10 cellular contexts compared by ENCODE assay signal in the genomic region with DNA sequence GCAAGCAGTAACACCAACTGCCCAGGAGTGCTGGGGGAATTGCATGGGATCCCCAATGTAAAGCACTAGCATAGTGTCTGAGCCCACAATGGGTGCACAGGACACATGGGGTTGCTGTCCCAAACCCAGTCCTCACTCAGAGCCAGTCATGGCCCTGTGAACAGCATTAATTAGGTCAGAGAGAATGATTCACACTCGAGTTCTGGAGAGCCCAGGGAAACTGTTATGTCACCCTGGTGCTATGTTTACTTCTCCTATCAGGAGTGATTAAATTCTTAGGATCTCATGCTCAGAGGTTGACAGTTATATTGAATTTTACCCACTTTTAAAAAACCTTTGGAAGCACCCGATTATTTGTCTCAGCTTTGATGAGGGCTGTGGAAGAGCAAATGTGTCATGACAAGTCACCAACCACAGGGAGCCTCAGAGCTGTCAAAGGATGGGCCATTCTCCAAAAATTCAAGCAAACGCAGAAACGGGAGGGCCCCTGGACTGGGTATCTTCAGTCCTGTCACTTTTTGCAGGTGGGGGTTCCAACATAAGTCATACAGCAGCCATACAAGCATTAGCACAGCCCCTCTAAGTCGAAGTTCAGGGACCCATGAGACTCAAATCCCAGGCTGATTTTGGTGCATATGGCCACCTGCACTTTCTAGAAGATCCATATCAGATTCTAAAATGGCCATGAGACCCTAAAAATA. TPM values are rescaled to one million over a fixed set of nuclear protein-coding genes. Genes with fewer than 3 reads are reported as not detected.
DNase-seq lines count a peak whose midpoint lies in the region; ATAC-seq and TF ChIP-seq lines count a peak whose summit lies in the region.
"Had no signal": no experiment of that assay in that cellular context is flagged by ENCODE, and none has a peak within 500 bp of the region (broad histone marks: within the 10 kb centered on the region; RNA-seq: fewer than 3 reads in every experiment).

No MANE protein-coding gene starts in this region.

- no peak overlapping the region for H3K27ac Mint-ChIP-seq in neural crest cell (ENCODE audit: unreplicated experiment)

- no peak for ATAC-seq in HG02973 (IDR thresholded peaks at IDR 0.05; ENCODE audit: unreplicated experiment)

- peaks cover 76% of the 10 kb centered on the region for H3K4me1 Mint-ChIP-seq in neural crest cell

- H3K9me3 Mint-ChIP-seq in neural crest cell, result no peaks in the 10 kb centered on the region

- TF ChIP-seq CTCF in epithelial cell of proximal tubule (conservative IDR thresholded peaks at IDR 0.05; ENCODE audit: low read depth, low read length) (no peak), neural crest cell (conservative IDR thresholded peaks at IDR 0.05) (no peak)

- peaks cover 4% of the 10 kb centered on the region for H3K36me3 Mint-ChIP-seq in neural crest cell (ENCODE audit: low read depth)

- H3K27me3 Mint-ChIP-seq in neural crest cell (ENCODE audit: low read depth), result no peaks in the 10 kb centered on the region

- DNase-seq in RKO (ENCODE audit: low spot score) (peak; percentile 88), epithelial cell of proximal tubule (ENCODE audit: low read depth) (peak; percentile 63), neural crest cell (ENCODE audit: low read depth, low spot score) (no peak), SK-N-DZ (ENCODE audit: low spot score) (no peak), iPS-NIHi11 (ENCODE audit: low spot score) (no peak)
- DNase-seq in stimulated activated CD4-positive, alpha-beta T cell treated with anti-CD3 and anti-CD28 coated beads, Interleukin-4, amount 100 ng/mL, for 24 hours, result no peak

- peak overlapping the region; percentile 92 for H3K4me3 Mint-ChIP-seq in neural crest cell

- H3K4me3 ChIP-seq in GM08714 (ENCODE audit: low read length) (peak overlapping the region; percentile 97), epithelial cell of proximal tubule (ENCODE audit: low read depth, low read length) (peak overlapping the region; percentile 80)

RNA-seq across cellular contexts. Expression of a gene that starts 1.3 kb away (rescaled TPM):
- total RNA-seq in epithelial cell of proximal tubule (14.5 and 23.1 TPM in 2 replicates), neural crest cell (16.4 and 18.6 TPM in 2 replicates)
- 4.0 and 4.5 TPM in 2 replicates for polyA plus RNA-seq in SK-N-DZ (2014; cell fraction: cytosol; rRNA removed)
- 9.5 and 13.3 TPM in 2 replicates for polyA plus RNA-seq in SK-N-DZ (2014; cell fraction: nucleus; rRNA removed)

RNA-seq across cellular contexts. Expression of a gene that starts 20.3 kb away (rescaled TPM):
- total RNA-seq in epithelial cell of proximal tubule (7.4 and 20.1 TPM in 2 replicates), neural crest cell (0.50 and 1.1 TPM in 2 replicates)
- polyA plus RNA-seq in SK-N-DZ (2014; cell fraction: cytosol; rRNA removed), result 1.2 TPM in 2 replicates
- 1.6 and 2.9 TPM in 2 replicates for polyA plus RNA-seq in SK-N-DZ (2014; cell fraction: nucleus; rRNA removed)

RNA-seq across cellular contexts. Expression of a gene that starts 42.4 kb away (rescaled TPM):
- total RNA-seq in epithelial cell of proximal tubule, result 17.8 and 24.6 TPM in 2 replicates
- total RNA-seq in neural crest cell, result 51.0 and 52.8 TPM in 2 replicates
- polyA plus RNA-seq in SK-N-DZ (2014; cell fraction: cytosol; rRNA removed), result 47.8 and 50.2 TPM in 2 replicates
- 31.7 and 41.0 TPM in 2 replicates for polyA plus RNA-seq in SK-N-DZ (2014; cell fraction: nucleus; rRNA removed)

RNA-seq across cellular contexts. Expression of a gene that starts 47.2 kb away (rescaled TPM):
- total RNA-seq in epithelial cell of proximal tubule (not detected in 2 replicates), neural crest cell (not detected in 2 replicates)
- polyA plus RNA-seq in SK-N-DZ (2014; cell fraction: cytosol; rRNA removed), result not detected in 2 replicates
- polyA plus RNA-seq in SK-N-DZ (2014; cell fraction: nucleus; rRNA removed), result not detected in 2 replicates
- total RNA-seq: activated CD8-positive, alpha-beta memory T cell treated with anti-CD3 and anti-CD28 coated beads for 36 hours; subcutaneous adipose tissue had no signal

Comparison
In these comparisons a context has a peak if more than half of its experiments do, and no peak if none do; other contexts are left out.
1. DNase-seq: peak in RKO (single experiment) and epithelial cell of proximal tubule (single experiment); none in neural crest cell (single experiment), SK-N-DZ (single experiment), iPS-NIHi11 (single experiment) and stimulated activated CD4-positive, alpha-beta T cell treated with anti-CD3 and anti-CD28 coated beads, Interleukin-4, amount 100 ng/mL, for 24 hours (single experiment).